ENCODE assay signal across 1 cellular context in genomic region chr7:44533301-44534055, GRCh38.
TF ChIP-seq lines count a peak whose summit lies in the region.

No MANE protein-coding gene starts in this region.

TF ChIP-seq in IMR-90, 13 proteins besides CTCF, POLR2A, EP300 and RAD21:
- TF ChIP-seq FOS (IDR thresholded peaks at IDR 0.05; ENCODE audit: low read depth, low read length): no peak
- TF ChIP-seq ELK1 (IDR thresholded peaks at IDR 0.05; ENCODE audit: borderline replicate concordance, low read depth, low read length): no peak
- no peak for TF ChIP-seq USF2 (IDR thresholded peaks at IDR 0.05; ENCODE audit: low read depth, low read length)
- no peak for TF ChIP-seq MAFK (IDR thresholded peaks at IDR 0.05; ENCODE audit: low read depth, low read length)
- TF ChIP-seq RCOR1 (IDR thresholded peaks at IDR 0.05; ENCODE audit: insufficient replicate concordance, low read length): no peak
- no peak for TF ChIP-seq MAZ (IDR thresholded peaks at IDR 0.05; ENCODE audit: borderline replicate concordance, low read depth, low read length)
- TF ChIP-seq NFE2L2 (IDR thresholded peaks at IDR 0.05; ENCODE audit: low read depth, low read length): no peak
- no peak for TF ChIP-seq BHLHE40 (IDR thresholded peaks at IDR 0.05; ENCODE audit: low read depth, low read length)
